In the genomic region with DNA sequence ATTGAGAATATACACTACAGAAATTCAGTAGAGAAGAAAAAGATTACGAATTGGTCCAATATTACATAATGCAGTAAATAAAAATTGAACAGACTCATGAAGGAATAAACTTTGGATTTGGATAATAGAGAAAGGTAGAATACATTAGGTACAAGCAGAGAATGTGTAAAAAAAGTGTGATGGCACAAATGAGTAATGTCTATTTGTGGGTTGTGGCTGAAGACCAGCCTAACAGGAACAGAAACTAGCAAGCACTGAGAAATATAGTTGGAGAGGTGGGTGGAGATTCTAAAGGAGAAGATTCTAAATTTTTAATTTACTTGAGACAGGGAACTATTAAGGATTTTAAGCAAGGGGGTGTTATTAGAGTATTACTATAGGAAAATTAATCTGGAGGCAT, we compare ENCODE assay signal across 10 cellular contexts.
A peak's percentile ranks its signal among the peaks of the same experiment; 100 is the strongest.
DNase-seq lines count a peak whose midpoint lies in the region; ATAC-seq and TF ChIP-seq lines count a peak whose summit lies in the region.
"Had no signal": no experiment of that assay in that cellular context is flagged by ENCODE, and none has a peak within 500 bp of the region (broad histone marks: within the 10 kb centered on the region; RNA-seq: fewer than 3 reads in every experiment).

No MANE protein-coding gene starts in this region.

- ATAC-seq in GM19455 (IDR thresholded peaks at IDR 0.05; ENCODE audit: unreplicated experiment) (peak; percentile 100), HG03060 (IDR thresholded peaks at IDR 0.05; ENCODE audit: low read depth, unreplicated experiment) (peak; percentile 100)

- CTCF ChIA-PET in GM10248 (lab: Yijun Ruan, JAX): interaction anchor here (0.9 to 1.6 kb wide), 2 partner anchors 17 to 216 kb away, joined by 3 to 7 read pairs; a partner anchor contains a TSS
- CTCF ChIA-PET in HEK293T (lab: Yijun Ruan, JAX): no interaction called here

- POLR2A ChIA-PET in GM10248 (lab: Yijun Ruan, JAX) (no interaction called here), HEK293T (lab: Yijun Ruan, JAX) (no interaction called here)

- TF ChIP-seq CTCF in GM10248 (IDR thresholded peaks at IDR 0.05; ENCODE audit: control extremely low read depth, extremely low read depth, low read depth, missing control alignments): no peak

- DNase-seq in GM10248 (ENCODE audit: extremely low spot score) (peak; percentile 59), OCI-M1 (lab: John Stamatoyannopoulos, UW) (peak; percentile 42), HEK293T (ENCODE audit: extremely low spot score) (no peak), DMS 273 treated with DMSO at 0.1 percent for 48 hours (lab: John Stamatoyannopoulos, UW) (no peak), NCI-H2171 (lab: John Stamatoyannopoulos, UW) (no peak)
- no peak for DNase-seq in activated naive CD4-positive, alpha-beta T cell (lab: John Stamatoyannopoulos, UW)
- DNase-seq: activated CD4-positive, CD25-positive, alpha-beta regulatory T cell treated with anti-CD3 and anti-CD28 coated beads, Interleukin-2, amount 50 U/mL, for 72 hours; NCI-H2081 treated with DMSO at 0.1 percent for 48 hours had no signal

TF ChIP-seq in HEK293T, 16 proteins besides CTCF, POLR2A, EP300 and RAD21:
- no peak for TF ChIP-seq ELF4 (IDR thresholded peaks at IDR 0.05)
- TF ChIP-seq TARDBP (IDR thresholded peaks at IDR 0.05): no peak
- no peak for TF ChIP-seq ARNT (IDR thresholded peaks at IDR 0.05)
- TF ChIP-seq BHLHE40 (IDR thresholded peaks at IDR 0.05; ENCODE audit: borderline replicate concordance): no peak
- no peak for TF ChIP-seq CTBP1 (IDR thresholded peaks at IDR 0.05; ENCODE audit: borderline replicate concordance)
- TF ChIP-seq LEF1 (IDR thresholded peaks at IDR 0.05; ENCODE audit: borderline replicate concordance): no peak
- no peak for TF ChIP-seq SUZ12 (IDR thresholded peaks at IDR 0.05)
- TF ChIP-seq NFRKB (IDR thresholded peaks at IDR 0.05): no peak
- TF ChIP-seq FOXM1 (IDR thresholded peaks at IDR 0.05; ENCODE audit: borderline replicate concordance): no peak
- TF ChIP-seq, protein P1, sequence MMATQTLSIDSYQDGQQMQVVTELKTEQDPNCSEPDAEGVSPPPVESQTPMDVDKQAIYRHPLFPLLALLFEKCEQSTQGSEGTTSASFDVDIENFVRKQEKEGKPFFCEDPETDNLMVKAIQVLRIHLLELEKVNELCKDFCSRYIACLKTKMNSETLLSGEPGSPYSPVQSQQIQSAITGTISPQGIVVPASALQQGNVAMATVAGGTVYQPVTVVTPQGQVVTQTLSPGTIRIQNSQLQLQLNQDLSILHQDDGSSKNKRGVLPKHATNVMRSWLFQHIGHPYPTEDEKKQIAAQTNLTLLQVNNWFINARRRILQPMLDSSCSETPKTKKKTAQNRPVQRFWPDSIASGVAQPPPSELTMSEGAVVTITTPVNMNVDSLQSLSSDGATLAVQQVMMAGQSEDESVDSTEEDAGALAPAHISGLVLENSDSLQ (IDR thresholded peaks at IDR 0.05): no peak
- TF ChIP-seq FOXA1 (IDR thresholded peaks at IDR 0.05): no peak
- TF ChIP-seq FOXK2 (IDR thresholded peaks at IDR 0.05): no peak
- no peak for TF ChIP-seq SP1 (IDR thresholded peaks at IDR 0.05)
- TF ChIP-seq ZNF384 (IDR thresholded peaks at IDR 0.05): no peak
- no peak for TF ChIP-seq HDGF (IDR thresholded peaks at IDR 0.05; ENCODE audit: borderline replicate concordance)
- TF ChIP-seq L3MBTL2 (conservative IDR thresholded peaks at IDR 0.05): no peak

Comparison
In these comparisons a context has a peak if more than half of its experiments do, and no peak if none do; other contexts are left out.
1. DNase-seq: peak in GM10248 (single experiment) and OCI-M1 (single experiment); none in activated naive CD4-positive, alpha-beta T cell (0 of 4), HEK293T (single experiment), DMS 273 treated with DMSO at 0.1 percent for 48 hours (single experiment) and NCI-H2171 (single experiment).